9 cellular contexts compared by ENCODE assay signal in genomic region chr17:37067555-37068111, GRCh38.
A peak's percentile ranks its signal among the peaks of the same experiment; 100 is the strongest.
DNase-seq lines count a peak whose midpoint lies in the region; ATAC-seq, FAIRE-seq and TF ChIP-seq lines count a peak whose summit lies in the region.
"Had no signal": no experiment of that assay in that cellular context is flagged by ENCODE, and none has a peak within 500 bp of the region (broad histone marks: within the 10 kb centered on the region; RNA-seq: fewer than 3 reads in every experiment).

No MANE protein-coding gene starts in this region.

- no peak overlapping the region for H3K4me3 Mint-ChIP-seq in astrocyte (ENCODE audit: unreplicated experiment)
- H3K4me3 Mint-ChIP-seq: CD4-positive, alpha-beta T cell had no signal

- no peak overlapping the region for H3K27ac ChIP-seq in astrocyte (ENCODE audit: low read depth, low read length)
- H3K27ac ChIP-seq in aorta (ENCODE audit: low read depth in 1 of 2, low read length in 2 of 2), result no peak overlapping the region
- no peak overlapping the region for H3K27ac ChIP-seq in effector memory CD4-positive, alpha-beta T cell (ENCODE audit: insufficient read depth, low read length, poor library complexity, severe bottlenecking)

- H3K9ac ChIP-seq in astrocyte (ENCODE audit: low read length), result no peak overlapping the region

- H3K9me3 Mint-ChIP-seq in astrocyte (ENCODE audit: unreplicated experiment), result no peaks in the 10 kb centered on the region
- H3K9me3 Mint-ChIP-seq: CD4-positive, alpha-beta T cell had no signal

- peaks cover 28% of the 10 kb centered on the region for H3K27me3 Mint-ChIP-seq in astrocyte (ENCODE audit: low read depth, unreplicated experiment)
- H3K27me3 Mint-ChIP-seq: CD4-positive, alpha-beta T cell had no signal

- 58 to 65% methylated on average over 13 of the region's 13 CpGs for WGBS in aorta, 2 donors

- no peak overlapping the region for H3K4me2 ChIP-seq in astrocyte (ENCODE audit: low read length)

- TF ChIP-seq CTCF in astrocyte (IDR thresholded peaks at IDR 0.05; ENCODE audit: insufficient read depth, low read depth, low read length) (no peak), kidney epithelial cell (IDR thresholded peaks at IDR 0.05; ENCODE audit: insufficient read depth, low read length, poor library complexity, severe bottlenecking) (no peak)

- H3K4me1 ChIP-seq in astrocyte (ENCODE audit: insufficient read depth, low read length) (peaks cover 5% of the 10 kb centered on the region), aorta (ENCODE audit: control insufficient read depth in 1 of 2, insufficient read depth in 2 of 2, low read length in 2 of 2) (no peaks in the 10 kb centered on the region)
- H3K4me1 ChIP-seq in effector memory CD4-positive, alpha-beta T cell (ENCODE audit: control insufficient read depth, insufficient read depth, low read length, poor library complexity, severe bottlenecking), result no peaks in the 10 kb centered on the region

- no peak overlapping the region for H2AFZ ChIP-seq in astrocyte (ENCODE audit: low read depth, low read length)

- intact Hi-C loops in Right ventricle myocardium inferior (cut with DNase I) (no loop called here), cardiac septum (cut with DNase I) (no loop called here), aorta (cut with DNase I) (no loop called here)

- H3K79me2 ChIP-seq in astrocyte (ENCODE audit: insufficient read depth, low read length), result no peaks in the 10 kb centered on the region

- no peaks in the 10 kb centered on the region for H3K36me3 Mint-ChIP-seq in astrocyte (ENCODE audit: low read depth, unreplicated experiment)

- H3K4me1 Mint-ChIP-seq in astrocyte (ENCODE audit: low read depth, unreplicated experiment), result peaks cover 8% of the 10 kb centered on the region

- no peak overlapping the region for H3K4me3 ChIP-seq in astrocyte (ENCODE audit: insufficient read depth, low read depth, low read length)
- no peak overlapping the region for H3K4me3 ChIP-seq in kidney epithelial cell (ENCODE audit: low read depth, low read length)
- no peak overlapping the region for H3K4me3 ChIP-seq in aorta (ENCODE audit: low read length in 2 of 2)
- H3K4me3 ChIP-seq in effector memory CD4-positive, alpha-beta T cell (ENCODE audit: insufficient read depth, low read depth, low read length, poor library complexity, severe bottlenecking), result no peak overlapping the region

- ATAC-seq in Right ventricle myocardium inferior (peak; percentile 44), aorta (ENCODE audit: low FRiP score) (peak; percentile 33), HG03342 (IDR thresholded peaks at IDR 0.05; ENCODE audit: unreplicated experiment) (no peak)

- H3K27ac Mint-ChIP-seq in astrocyte (ENCODE audit: unreplicated experiment), result no peak overlapping the region
- H3K27ac Mint-ChIP-seq: CD4-positive, alpha-beta T cell had no signal

- DNase-seq in Right ventricle myocardium inferior (ENCODE audit: missing footprints) (peak; percentile 78), cardiac septum (ENCODE audit: low spot score) (no peak), astrocyte (ENCODE audit: low read depth) (peak; percentile 54), kidney epithelial cell (ENCODE audit: low read depth) (peak; percentile 50), aorta (no peak), NCI-H2227 (lab: John Stamatoyannopoulos, UW; ENCODE audit: unreplicated experiment) (no peak)
- DNase-seq in effector memory CD4-positive, alpha-beta T cell, result no peak
- DNase-seq: CD4-positive, alpha-beta T cell had no signal

- H3K36me3 ChIP-seq in astrocyte (ENCODE audit: insufficient read depth, low read length) (no peaks in the 10 kb centered on the region), kidney epithelial cell (ENCODE audit: control insufficient read depth, insufficient read depth, low read length) (no peaks in the 10 kb centered on the region), aorta (ENCODE audit: control insufficient read depth in 1 of 2, insufficient read depth in 2 of 2, low read length in 1 of 2) (no peaks in the 10 kb centered on the region)
- no peaks in the 10 kb centered on the region for H3K36me3 ChIP-seq in effector memory CD4-positive, alpha-beta T cell (ENCODE audit: control insufficient read depth, insufficient read depth, low read length)

- no peak for FAIRE-seq in astrocyte (lab: Jason Lieb, UNC)

- H3K9me3 ChIP-seq in astrocyte (ENCODE audit: insufficient read depth, low read depth, low read length) (no peaks in the 10 kb centered on the region), aorta (ENCODE audit: control insufficient read depth, low read length) (no peaks in the 10 kb centered on the region)
- H3K9me3 ChIP-seq in effector memory CD4-positive, alpha-beta T cell (ENCODE audit: control insufficient read depth, low read length), result no peaks in the 10 kb centered on the region

- H4K20me1 ChIP-seq in astrocyte (ENCODE audit: insufficient read depth, low read length), result no peaks in the 10 kb centered on the region

- H3K27me3 ChIP-seq in astrocyte (ENCODE audit: insufficient read depth, low read length), result peaks cover 18% of the 10 kb centered on the region
- H3K27me3 ChIP-seq in kidney epithelial cell (ENCODE audit: control insufficient read depth, insufficient read depth, low read length), result peaks cover 4% of the 10 kb centered on the region
- no peaks in the 10 kb centered on the region for H3K27me3 ChIP-seq in aorta (ENCODE audit: control insufficient read depth in 1 of 2, insufficient read depth in 2 of 2, low read length in 1 of 2)
- H3K27me3 ChIP-seq in effector memory CD4-positive, alpha-beta T cell (replicated peaks; ENCODE audit: control insufficient read depth, insufficient read depth, low read length, poor library complexity, severe bottlenecking), result no peaks in the 10 kb centered on the region

Comparison
In these comparisons a context has a peak if more than half of its experiments do, and no peak if none do; other contexts are left out.
1. DNase-seq: peak in Right ventricle myocardium inferior (single experiment), astrocyte (single experiment) and kidney epithelial cell (single experiment); none in cardiac septum (single experiment), aorta (0 of 2), effector memory CD4-positive, alpha-beta T cell (0 of 3) and NCI-H2227 (single experiment).